ENCODE assay signal across 11 cellular contexts in genomic region chr1:117371436-117372151, GRCh38. TPM values are rescaled to one million over a fixed set of nuclear protein-coding genes. Genes with fewer than 3 reads are reported as not detected.
DNase-seq lines count a peak whose midpoint lies in the region; ATAC-seq, FAIRE-seq and TF ChIP-seq lines count a peak whose summit lies in the region.
"Had no signal": no experiment of that assay in that cellular context is flagged by ENCODE, and none has a peak within 500 bp of the region (broad histone marks: within the 10 kb centered on the region; RNA-seq: fewer than 3 reads in every experiment).

No MANE protein-coding gene starts in this region.

- H3K79me1 ChIP-seq in mesendoderm (ENCODE audit: low read length) = peaks cover 9% of the 10 kb centered on the region

- peak overlapping the region; percentile 96 for H3K4me2 ChIP-seq in astrocyte (ENCODE audit: low read length)
- H3K4me2 ChIP-seq in mesendoderm (ENCODE audit: low read length) = no peak overlapping the region

- POLR2A ChIA-PET in HEK293 (lab: Yijun Ruan, JAX) = no interaction called here

- no CpG with 5 or more reads among the region's 4 CpGs for WGBS in mesendoderm (ENCODE audit: extremely low coverage, insufficient coverage, low lambda C conversion rate)

- ATAC-seq in CD4-positive, CD25-positive, alpha-beta regulatory T cell (ENCODE audit: low read depth in 2 of 2) = no peak
- no peak for ATAC-seq in GM18867 (IDR thresholded peaks at IDR 0.05; ENCODE audit: unreplicated experiment)
- no peak for ATAC-seq in GM18868 (IDR thresholded peaks at IDR 0.05; ENCODE audit: unreplicated experiment)
- no peak for ATAC-seq in GM19455 (IDR thresholded peaks at IDR 0.05; ENCODE audit: unreplicated experiment)
- ATAC-seq: activated CD4-positive, CD25-positive, alpha-beta regulatory T cell treated with anti-CD3 and anti-CD28 coated beads, Interleukin-2, amount 50 U/mL, for 24 hours; left colon had no signal

- no peak overlapping the region for H3K56ac ChIP-seq in mesendoderm (ENCODE audit: low read length)

- peak overlapping the region; percentile 92 for H3K4me3 ChIP-seq in CD4-positive, CD25-positive, alpha-beta regulatory T cell (ENCODE audit: low read depth, low read length)
- H3K4me3 ChIP-seq in HEK293 (ENCODE audit: low read depth, low read length) = no peak overlapping the region
- H3K4me3 ChIP-seq in astrocyte (ENCODE audit: insufficient read depth, low read depth, low read length) = no peak overlapping the region
- no peak overlapping the region for H3K4me3 ChIP-seq in mesendoderm (ENCODE audit: low read length)
- H3K4me3 ChIP-seq: tibial artery had no signal

- no peaks in the 10 kb centered on the region for H3K27me3 Mint-ChIP-seq in CD4-positive, CD25-positive, alpha-beta regulatory T cell
- no peaks in the 10 kb centered on the region for H3K27me3 Mint-ChIP-seq in astrocyte (ENCODE audit: low read depth, unreplicated experiment)

- no peak overlapping the region for H2BK5ac ChIP-seq in mesendoderm (ENCODE audit: low read length)

- H2BK15ac ChIP-seq in mesendoderm (replicated peaks; ENCODE audit: low read depth) = no peak overlapping the region

- no peak for FAIRE-seq in astrocyte (lab: Jason Lieb, UNC)

- no peak overlapping the region for H3K27ac ChIP-seq in CD4-positive, CD25-positive, alpha-beta regulatory T cell (ENCODE audit: insufficient read depth, low read length, poor library complexity, severe bottlenecking)
- no peak overlapping the region for H3K27ac ChIP-seq in HEK293 (ENCODE audit: extremely low read depth, low read depth, low read length)
- no peak overlapping the region for H3K27ac ChIP-seq in astrocyte (ENCODE audit: low read depth, low read length)
- no peak overlapping the region for H3K27ac ChIP-seq in mesendoderm (ENCODE audit: low read depth, low read length)
- H3K27ac ChIP-seq: tibial artery had no signal

- no peak overlapping the region for H2BK120ac ChIP-seq in mesendoderm (ENCODE audit: low read depth, low read length)

- H2AK5ac ChIP-seq in mesendoderm (ENCODE audit: low read length) = no peak overlapping the region

- H4K20me1 ChIP-seq in astrocyte (ENCODE audit: insufficient read depth, low read length) = peaks cover 73% of the 10 kb centered on the region

- no peak for TF ChIP-seq CTCF in HEK293 (tag by site-specific recombination; IDR thresholded peaks at IDR 0.05)
- no peak for TF ChIP-seq CTCF in astrocyte (IDR thresholded peaks at IDR 0.05; ENCODE audit: insufficient read depth, low read depth, low read length)

- H3K36me3 ChIP-seq in CD4-positive, CD25-positive, alpha-beta regulatory T cell (ENCODE audit: control insufficient read depth, insufficient read depth, low read length) = peaks cover 5% of the 10 kb centered on the region
- H3K36me3 ChIP-seq in HEK293 (ENCODE audit: control insufficient read depth in 2 of 2, insufficient read depth in 1 of 2, low read length in 2 of 2) = no peaks in the 10 kb centered on the region
- H3K36me3 ChIP-seq in astrocyte (ENCODE audit: insufficient read depth, low read length) = no peaks in the 10 kb centered on the region
- H3K36me3 ChIP-seq in mesendoderm (ENCODE audit: control insufficient read depth, insufficient read depth, low read length) = no peaks in the 10 kb centered on the region
- H3K36me3 ChIP-seq: tibial artery had no signal

- no peak for DNase-seq in CD4-positive, CD25-positive, alpha-beta regulatory T cell
- DNase-seq in astrocyte (ENCODE audit: low read depth) (peak; percentile 63), mesendoderm (peak; percentile 79), NCI-H2107 treated with DMSO at 0.1 percent for 48 hours (lab: John Stamatoyannopoulos, UW; ENCODE audit: unreplicated experiment) (no peak)
- DNase-seq: left colon, tibial artery had no signal

- H3K79me2 ChIP-seq in astrocyte (ENCODE audit: insufficient read depth, low read length) (peaks cover 90% of the 10 kb centered on the region), mesendoderm (ENCODE audit: control insufficient read depth, insufficient read depth, low read length) (peaks cover 13% of the 10 kb centered on the region)

- H3K4me3 Mint-ChIP-seq in CD4-positive, CD25-positive, alpha-beta regulatory T cell = peak overlapping the region; percentile 90 to 97 (median 90)
- H3K4me3 Mint-ChIP-seq in astrocyte (ENCODE audit: unreplicated experiment) = peak overlapping the region; percentile 58

- peaks cover 0 to 2% (median 0%) of the 10 kb centered on the region in 7 donors for H3K9me3 Mint-ChIP-seq in CD4-positive, CD25-positive, alpha-beta regulatory T cell
- H3K9me3 Mint-ChIP-seq in astrocyte (ENCODE audit: unreplicated experiment) = no peaks in the 10 kb centered on the region

- no peak overlapping the region for H2AFZ ChIP-seq in astrocyte (ENCODE audit: low read depth, low read length)

- H3K36me3 Mint-ChIP-seq in CD4-positive, CD25-positive, alpha-beta regulatory T cell = peaks cover 7% of the 10 kb centered on the region
- no peaks in the 10 kb centered on the region for H3K36me3 Mint-ChIP-seq in astrocyte (ENCODE audit: low read depth, unreplicated experiment)

- no peak overlapping the region for H3K18ac ChIP-seq in mesendoderm (ENCODE audit: low read length)

- H3K27ac Mint-ChIP-seq in CD4-positive, CD25-positive, alpha-beta regulatory T cell = peak overlapping the region in 2 of 3 donors; percentile 16 to 48
- peak overlapping the region; percentile 51 for H3K27ac Mint-ChIP-seq in astrocyte (ENCODE audit: unreplicated experiment)

- H3K9me3 ChIP-seq in CD4-positive, CD25-positive, alpha-beta regulatory T cell (ENCODE audit: control insufficient read depth in 2 of 2, low read length in 2 of 2) = no peaks in the 10 kb centered on the region
- H3K9me3 ChIP-seq in HEK293 (ENCODE audit: control insufficient read depth, insufficient read depth, low read depth, low read length) (no peaks in the 10 kb centered on the region), astrocyte (ENCODE audit: insufficient read depth, low read depth, low read length) (no peaks in the 10 kb centered on the region)
- H3K9me3 ChIP-seq: tibial artery had no signal

- no peak overlapping the region for H4K5ac ChIP-seq in mesendoderm (ENCODE audit: low read length)

- peaks cover 49 to 69% (median 51%) of the 10 kb centered on the region in 4 donors for H3K4me1 Mint-ChIP-seq in CD4-positive, CD25-positive, alpha-beta regulatory T cell
- H3K4me1 Mint-ChIP-seq in astrocyte (ENCODE audit: low read depth, unreplicated experiment) = peaks cover 16% of the 10 kb centered on the region

- no peak overlapping the region for H3K4ac ChIP-seq in mesendoderm (ENCODE audit: low read depth, low read length)

- no peak overlapping the region for H4K8ac ChIP-seq in mesendoderm (ENCODE audit: low read depth, low read length)

- no peak overlapping the region for H3K9ac ChIP-seq in astrocyte (ENCODE audit: low read length)
- no peak overlapping the region for H3K9ac ChIP-seq in mesendoderm (ENCODE audit: low read length)

- H3K27me3 ChIP-seq in CD4-positive, CD25-positive, alpha-beta regulatory T cell (ENCODE audit: control insufficient read depth, insufficient read depth, low read length) = no peaks in the 10 kb centered on the region
- H3K27me3 ChIP-seq in astrocyte (ENCODE audit: insufficient read depth, low read length) (no peaks in the 10 kb centered on the region), mesendoderm (ENCODE audit: insufficient read depth, low read length, poor library complexity) (no peaks in the 10 kb centered on the region)
- H3K27me3 ChIP-seq: tibial artery had no signal

- H3K4me1 ChIP-seq in CD4-positive, CD25-positive, alpha-beta regulatory T cell (ENCODE audit: control insufficient read depth, insufficient read depth, low read length, poor library complexity, severe bottlenecking) = peaks cover 60% of the 10 kb centered on the region
- H3K4me1 ChIP-seq in HEK293 (ENCODE audit: control insufficient read depth, insufficient read depth, low read length) (0 out of 2 replicates have a peak, but pooled peaks cover 3% of the 10 kb centered on the region), astrocyte (ENCODE audit: insufficient read depth, low read length) (peaks cover 3% of the 10 kb centered on the region), mesendoderm (ENCODE audit: control insufficient read depth, low read depth, low read length) (peaks cover 4% of the 10 kb centered on the region)

- no peak overlapping the region for H3K23ac ChIP-seq in mesendoderm (ENCODE audit: low read length)

- CTCF ChIA-PET in HEK293 (lab: Yijun Ruan, JAX) = interaction anchor here (0.6 kb wide), 1 partner anchor 20 kb away, joined by 5 read pairs; no protein-coding TSS in a partner anchor

RNA-seq across cellular contexts. Expression of gene MAN1A2, which starts 4.3 kb away (rescaled TPM):
- 113 TPM for total RNA-seq in CD4-positive, CD25-positive, alpha-beta regulatory T cell
- polyA plus RNA-seq in CD4-positive, CD25-positive, alpha-beta regulatory T cell = 10 to 100 TPM; 27.2 to 50.2 (median 42.2) TPM
- 40.9 and 43.5 TPM in 2 replicates for total RNA-seq in astrocyte
- polyA plus RNA-seq in mesendoderm (2013, experiment 1 of 2) = 11.7 TPM
- 11.6 TPM for polyA plus RNA-seq in mesendoderm (2013, experiment 2 of 2)

Comparison
In these comparisons a context has a peak if more than half of its experiments do, and no peak if none do; other contexts are left out.
1. DNase-seq: peak in astrocyte (single experiment) and mesendoderm (single experiment); none in CD4-positive, CD25-positive, alpha-beta regulatory T cell (0 of 3) and NCI-H2107 treated with DMSO at 0.1 percent for 48 hours (single experiment).